ENCODE assay signal across 27 cellular contexts in the genomic region with DNA sequence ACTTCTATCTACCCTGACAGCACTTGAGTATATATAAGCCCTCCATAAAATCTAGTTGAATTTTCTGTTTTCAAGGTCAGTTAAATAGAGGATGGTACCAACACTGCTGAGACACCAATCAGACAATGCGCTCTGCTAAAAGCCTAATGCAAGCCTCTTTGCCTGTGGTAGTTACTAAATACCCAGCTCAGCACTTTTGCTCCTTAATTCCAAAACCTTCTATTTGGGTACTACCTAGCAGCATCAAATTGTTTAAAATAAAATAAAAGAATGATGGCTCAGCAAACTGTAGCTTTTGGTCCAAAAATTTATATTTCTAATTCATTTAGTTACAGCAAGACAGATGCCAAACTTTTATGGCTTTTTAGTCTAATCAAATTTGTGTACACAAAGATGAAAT.
"Had no signal": no experiment of that assay in that cellular context is flagged by ENCODE, and none has a peak within 500 bp of the region (broad histone marks: within the 10 kb centered on the region; RNA-seq: fewer than 3 reads in every experiment).

No MANE protein-coding gene starts in this region.

- H3K9me3 ChIP-seq: stomach, suprapubic skin, testis, thoracic aorta, thyroid gland, tibial artery, tibial nerve, transverse colon, upper lobe of left lung, upper lobe of right lung, uterus, vagina had no signal

- H3K27ac ChIP-seq: stomach, suprapubic skin, testis, thoracic aorta, thyroid gland, tibial artery, tibial nerve, transverse colon, upper lobe of left lung, upper lobe of right lung, uterus, vagina had no signal

- H3K36me3 ChIP-seq: stomach, suprapubic skin, thoracic aorta, thyroid gland, tibial nerve, transverse colon, upper lobe of left lung, upper lobe of right lung, uterus, vagina had no signal

- ATAC-seq: stimulated activated effector memory CD8-positive, alpha-beta T cell treated with anti-CD3 and anti-CD28 coated beads, Interleukin-12 subunit alpha, Interleukin-12 subunit beta, amount 100 ng/mL, for 72 hours; stimulated activated memory B cell treated with anti-CD40 and anti-IgM and Interleukin-4, amounts not matched to agents 10 μg/mL and 1 μg/mL and 100 μg/mL, for 72 hours; stimulated activated naive B cell treated with anti-CD40 and anti-IgM and Interleukin-4, amounts not matched to agents 10 μg/mL and 1 μg/mL and 100 μg/mL, for 72 hours; stimulated activated naive CD8-positive, alpha-beta T cell treated with anti-CD3 and anti-CD28 coated beads, Interleukin-15, amount 100 ng/mL, for 72 hours; stimulated activated naive CD8-positive, alpha-beta T cell treated with anti-CD3 and anti-CD28 coated beads, Interleukin-15, Interleukin-2, amounts not matched to agents 100 U/mL and 50 U/mL, for 24 hours; upper lobe of right lung had no signal

- H3K4me3 ChIP-seq: stomach, suprapubic skin, testis, thoracic aorta, thyroid gland, tibial artery, tibial nerve, transverse colon, upper lobe of left lung, upper lobe of right lung, uterus, vagina had no signal

- H3K4me1 ChIP-seq: stomach, suprapubic skin, testis, thyroid gland, tibial artery, tibial nerve, transverse colon, upper lobe of left lung, upper lobe of right lung, uterus, vagina had no signal

- FAIRE-seq: urothelium cell line had no signal

- DNase-seq: stimulated activated CD4-positive, alpha-beta T cell treated with anti-CD3 and anti-CD28 coated beads, Interleukin-2, amount 100 ng/mL, for 48 hours; stimulated activated CD4-positive, alpha-beta T cell treated with anti-CD3 and anti-CD28 coated beads, Interleukin-4, amount 100 ng/mL, for 1 hour; stimulated activated CD4-positive, alpha-beta T cell treated with anti-CD3 and anti-CD28 coated beads, Interleukin-4, amount 100 ng/mL, for 24 hours; stimulated activated CD4-positive, alpha-beta T cell treated with anti-CD3 and anti-CD28 coated beads, Interleukin-4, amount 100 ng/mL, for 4 hours; stimulated activated CD8-positive, alpha-beta memory T cell treated with anti-CD3 and anti-CD28 coated beads, Interleukin-4, amount 100 ng/mL, for 48 hours; stimulated activated naive B cell treated with anti-CD40 and anti-IgM and Interleukin-4, amounts not matched to agents 10 μg/mL and 1 μg/mL and 100 μg/mL, for 72 hours; stimulated activated naive CD4-positive, alpha-beta T cell; stimulated activated naive CD4-positive, alpha-beta T cell treated with Interleukin-2 at 50 U/mL for 16 hours; stimulated activated naive CD8-positive, alpha-beta T cell treated with anti-CD3 and anti-CD28 coated beads, Interleukin-15, amount 100 ng/mL, for 72 hours; stimulated activated naive CD8-positive, alpha-beta T cell treated with anti-CD3 and anti-CD28 coated beads, Interleukin-15, Interleukin-2, amounts not matched to agents 100 U/mL and 50 U/mL, for 24 hours; stomach; substantia nigra; testis; thyroid gland; tibial artery; transverse colon; trophoblast cell; upper lobe of right lung; uterus had no signal

- H3K27me3 ChIP-seq: stomach, suprapubic skin, testis, thyroid gland, tibial artery, tibial nerve, transverse colon, upper lobe of left lung, upper lobe of right lung, uterus, vagina had no signal
